ENCODE assay signal across 35 cellular contexts in genomic region chr1:83118472-83118871, GRCh38.
DNase-seq lines count a peak whose midpoint lies in the region; ATAC-seq, FAIRE-seq and TF ChIP-seq lines count a peak whose summit lies in the region.
"Had no signal": no experiment of that assay in that cellular context is flagged by ENCODE, and none has a peak within 500 bp of the region (broad histone marks: within the 10 kb centered on the region; RNA-seq: fewer than 3 reads in every experiment).

No MANE protein-coding gene starts in this region.

- H3K27me3 Mint-ChIP-seq in type B pancreatic cell: no peaks in the 10 kb centered on the region
- H3K27me3 Mint-ChIP-seq: B cell; CD4-positive, alpha-beta memory T cell; CD4-positive, alpha-beta T cell; CD4-positive, CD25-positive, alpha-beta regulatory T cell; CD8-positive, alpha-beta memory T cell had no signal

- no peaks in the 10 kb centered on the region for H3K36me3 ChIP-seq in bronchial epithelial cell (ENCODE audit: control insufficient read depth, insufficient read depth, low read length)
- H3K36me3 ChIP-seq: BE2C; BLaER1; BLaER1 treated with 17β-estradiol and CSF1 and Interleukin-3, amounts not matched to agents 10 nM and 100 nM had no signal

- ATAC-seq in foreskin keratinocyte: peak; percentile 55
- ATAC-seq: A549; CD8-positive, alpha-beta T cell had no signal

- H3K4me3 ChIP-seq in bronchial epithelial cell (ENCODE audit: low read depth, low read length) (no peak overlapping the region), epithelial cell of esophagus (ENCODE audit: low read length) (no peak overlapping the region)
- H3K4me3 ChIP-seq: A549; BLaER1; BLaER1 treated with 17β-estradiol and CSF1 and Interleukin-3, amounts not matched to agents 10 nM and 100 nM had no signal

- H3K36me3 Mint-ChIP-seq in type B pancreatic cell: no peaks in the 10 kb centered on the region
- H3K36me3 Mint-ChIP-seq: CD14-positive monocyte; CD4-positive, alpha-beta memory T cell; CD4-positive, CD25-positive, alpha-beta regulatory T cell; CD8-positive, alpha-beta memory T cell; CD8-positive, alpha-beta T cell had no signal

- DNase-seq in bronchial epithelial cell (ENCODE audit: low read depth) (peak; percentile 36), epithelial cell of esophagus (ENCODE audit: low read depth) (peak; percentile 40), foreskin keratinocyte (peak in 1 of 2 donors; percentile 56), type B pancreatic cell (ENCODE audit: extremely low spot score, unreplicated experiment) (no peak), epidermal melanocyte (ENCODE audit: insufficient read length, low spot score) (no peak), GM10248 (ENCODE audit: extremely low spot score) (no peak)
- DNase-seq: 8988T; ACHN; AML-193; BE2C; C1 segment of cervical spinal cord; Caco-2; Calu3; CD4-positive, alpha-beta memory T cell; CD4-positive, alpha-beta T cell; CD4-positive, CD25-positive, alpha-beta regulatory T cell; CD8-positive, alpha-beta memory T cell; CD8-positive, alpha-beta T cell; COR-L47; DMS 273 treated with DMSO at 0.1 percent for 48 hours; DMS153; DMS53; DMS79; DMS79 treated with DMSO at 0.1 percent for 48 hours; DND-41; EL had no signal

- H3K4me1 ChIP-seq in foreskin keratinocyte: no peaks in the 10 kb centered on the region
- H3K4me1 ChIP-seq: A549, BE2C, BLaER1, Caco-2 had no signal

- POLR2A ChIA-PET in GM10248 (lab: Yijun Ruan, JAX): no interaction called here

- CTCF ChIA-PET in GM10248 (lab: Yijun Ruan, JAX): no interaction called here

- no peak overlapping the region for H3K4me3 Mint-ChIP-seq in type B pancreatic cell
- H3K4me3 Mint-ChIP-seq: B cell; CD14-positive monocyte; CD4-positive, alpha-beta memory T cell; CD4-positive, alpha-beta T cell; CD4-positive, CD25-positive, alpha-beta regulatory T cell; CD8-positive, alpha-beta memory T cell; CD8-positive, alpha-beta T cell had no signal

- peaks cover 6% of the 10 kb centered on the region for H3K4me1 Mint-ChIP-seq in type B pancreatic cell (ENCODE audit: unreplicated experiment)
- H3K4me1 Mint-ChIP-seq: B cell; CD14-positive monocyte; CD4-positive, alpha-beta memory T cell; CD4-positive, CD25-positive, alpha-beta regulatory T cell; CD8-positive, alpha-beta memory T cell had no signal

- H3K27ac ChIP-seq in foreskin keratinocyte: no peak overlapping the region
- H3K27ac ChIP-seq: 22Rv1; A549; BLaER1; BLaER1 treated with 17β-estradiol and CSF1 and Interleukin-3, amounts not matched to agents 10 nM and 100 nM; C4-2B had no signal

- no peak for FAIRE-seq in bronchial epithelial cell (lab: Jason Lieb, UNC)
- FAIRE-seq: A204.1, A549, D721Med had no signal

- peaks cover 5% of the 10 kb centered on the region for H3K9me3 Mint-ChIP-seq in type B pancreatic cell
- H3K9me3 Mint-ChIP-seq: CD4-positive, alpha-beta T cell; CD8-positive, alpha-beta T cell had no signal

- TF ChIP-seq CTCF in bronchial epithelial cell (IDR thresholded peaks at IDR 0.05; ENCODE audit: insufficient read depth, low read length, severe bottlenecking) (no peak), epithelial cell of esophagus (IDR thresholded peaks at IDR 0.05; ENCODE audit: insufficient read depth, low read depth, low read length, missing control alignments) (no peak), foreskin keratinocyte (conservative IDR thresholded peaks at IDR 0.05) (no peak), type B pancreatic cell (conservative IDR thresholded peaks at IDR 0.05) (no peak), GM10248 (IDR thresholded peaks at IDR 0.05; ENCODE audit: control extremely low read depth, extremely low read depth, low read depth, missing control alignments) (no peak)

- H3K27ac Mint-ChIP-seq in type B pancreatic cell: no peak overlapping the region
- H3K27ac Mint-ChIP-seq: B cell; CD14-positive monocyte; CD4-positive, alpha-beta memory T cell; CD4-positive, alpha-beta T cell; CD4-positive, CD25-positive, alpha-beta regulatory T cell; CD8-positive, alpha-beta memory T cell; CD8-positive, alpha-beta T cell had no signal

- H3K27me3 ChIP-seq in bronchial epithelial cell (ENCODE audit: control insufficient read depth, insufficient read depth, low read length) (no peaks in the 10 kb centered on the region), foreskin keratinocyte (no peaks in the 10 kb centered on the region)
- H3K27me3 ChIP-seq: BE2C; BLaER1; BLaER1 treated with 17β-estradiol and CSF1 and Interleukin-3, amounts not matched to agents 10 nM and 100 nM had no signal

Comparison
In these comparisons a context has a peak if more than half of its experiments do, and no peak if none do; other contexts are left out.
1. DNase-seq: peak in bronchial epithelial cell (single experiment) and epithelial cell of esophagus (single experiment); none in type B pancreatic cell (single experiment), epidermal melanocyte (single experiment) and GM10248 (single experiment).